20 cellular contexts compared by ENCODE assay signal in genomic region chr19:50668416-50669318, GRCh38. TPM values are rescaled to one million over a fixed set of nuclear protein-coding genes. Genes with fewer than 3 reads are reported as not detected.
DNase-seq lines count a peak whose midpoint lies in the region; ATAC-seq and TF ChIP-seq lines count a peak whose summit lies in the region.
"Had no signal": no experiment of that assay in that cellular context is flagged by ENCODE, and none has a peak within 500 bp of the region (broad histone marks: within the 10 kb centered on the region; RNA-seq: fewer than 3 reads in every experiment).

No MANE protein-coding gene starts in this region.

- 12 to 26% methylated on average over 21 to 40 of the region's 75 CpGs for WGBS in GM23248 (ENCODE audit: low coverage in 1 of 2, low lambda C conversion rate in 2 of 2, missing lambda C conversion rate in 2 of 2), 2 experiments
- 53% methylated on average over 4 of the region's 75 CpGs for WGBS in hepatocyte (ENCODE audit: low lambda C conversion rate, missing lambda C conversion rate)

- peaks cover 18% of the 10 kb centered on the region for H3K4me1 Mint-ChIP-seq in neural progenitor cell

- H3K4me1 ChIP-seq in GM23248 (ENCODE audit: insufficient read depth), result no peaks in the 10 kb centered on the region
- H3K4me1 ChIP-seq in HUES6 (ENCODE audit: control insufficient read depth, insufficient read depth, low read length), result 0 out of 2 replicates have a peak, but pooled peaks cover 2% of the 10 kb centered on the region
- no peaks in the 10 kb centered on the region for H3K4me1 ChIP-seq in hepatocyte (ENCODE audit: insufficient read depth)
- no peaks in the 10 kb centered on the region for H3K4me1 ChIP-seq in neural progenitor cell
- H3K4me1 ChIP-seq: HAP-1 had no signal

- H2AFZ ChIP-seq in GM23248 (no peak overlapping the region), hepatocyte (no peak overlapping the region), neural progenitor cell (replicated peaks) (no peak overlapping the region)
- H2AFZ ChIP-seq: PC-9 had no signal

- H3K9me3 ChIP-seq in GM23248 (ENCODE audit: low read depth) (no peaks in the 10 kb centered on the region), HUES6 (ENCODE audit: control insufficient read depth, insufficient read depth, low read depth, low read length) (peaks cover 5% of the 10 kb centered on the region), hepatocyte (ENCODE audit: low read depth) (no peaks in the 10 kb centered on the region), neural progenitor cell (ENCODE audit: low read depth) (no peaks in the 10 kb centered on the region)
- H3K9me3 ChIP-seq: HAP-1 had no signal

- peaks cover 2% of the 10 kb centered on the region for H3K36me3 Mint-ChIP-seq in neural progenitor cell
- H3K36me3 Mint-ChIP-seq: CD8-positive, alpha-beta T cell had no signal

- H4K20me1 ChIP-seq in GM23248 (ENCODE audit: insufficient read depth) (no peaks in the 10 kb centered on the region), hepatocyte (ENCODE audit: insufficient read depth, poor library complexity, severe bottlenecking) (no peaks in the 10 kb centered on the region), neural progenitor cell (ENCODE audit: low read depth) (no peaks in the 10 kb centered on the region)

- no peaks in the 10 kb centered on the region for H3K9me3 Mint-ChIP-seq in neural progenitor cell
- H3K9me3 Mint-ChIP-seq: CD8-positive, alpha-beta T cell had no signal

- H3K4me3 Mint-ChIP-seq in neural progenitor cell, result peak overlapping the region; percentile 72
- H3K4me3 Mint-ChIP-seq: CD8-positive, alpha-beta T cell had no signal

- H3K36me3 ChIP-seq in GM23248 (ENCODE audit: low read depth) (no peaks in the 10 kb centered on the region), HUES6 (ENCODE audit: control insufficient read depth, insufficient read depth, low read length) (no peaks in the 10 kb centered on the region), hepatocyte (replicated peaks; ENCODE audit: insufficient read depth, low read depth) (no peaks in the 10 kb centered on the region), neural progenitor cell (no peaks in the 10 kb centered on the region)
- H3K36me3 ChIP-seq: HAP-1 had no signal

- TF ChIP-seq CTCF in hepatocyte (IDR thresholded peaks at IDR 0.05; ENCODE audit: poor library complexity), result no peak
- TF ChIP-seq CTCF in neural progenitor cell (IDR thresholded peaks at IDR 0.05), result no peak

- H3K27me3 ChIP-seq in GM23248 (replicated peaks; ENCODE audit: insufficient read depth), result peaks cover 44% of the 10 kb centered on the region
- H3K27me3 ChIP-seq in HUES6 (ENCODE audit: control insufficient read depth, insufficient read depth, low read length), result peaks cover 84% of the 10 kb centered on the region
- peaks cover 66% of the 10 kb centered on the region for H3K27me3 ChIP-seq in hepatocyte
- peaks cover 72% of the 10 kb centered on the region for H3K27me3 ChIP-seq in neural progenitor cell

- H3K79me2 ChIP-seq in GM23248 (ENCODE audit: insufficient read depth) (no peaks in the 10 kb centered on the region), hepatocyte (no peaks in the 10 kb centered on the region), neural progenitor cell (ENCODE audit: low read depth) (no peaks in the 10 kb centered on the region)

- no peak overlapping the region for H3K4me2 ChIP-seq in GM23248 (ENCODE audit: unreplicated experiment)
- peak overlapping the region; percentile 56 for H3K4me2 ChIP-seq in hepatocyte
- H3K4me2 ChIP-seq in neural progenitor cell, result peak overlapping the region; percentile 10
- H3K4me2 ChIP-seq: PC-9 had no signal

- peaks cover 30% of the 10 kb centered on the region for H3K27me3 Mint-ChIP-seq in neural progenitor cell (ENCODE audit: insufficient read depth, low read depth)

- H3F3A ChIP-seq in GM23248 (ENCODE audit: insufficient read depth) (no peaks in the 10 kb centered on the region), neural progenitor cell (ENCODE audit: low read depth) (no peaks in the 10 kb centered on the region)

- H3K4me3 ChIP-seq in GM23248 (no peak overlapping the region), HUES6 (ENCODE audit: low read depth, low read length) (peak overlapping the region; percentile 39; the same call in 1 of the 2 replicates), hepatocyte (no peak overlapping the region), neural progenitor cell (peak overlapping the region; percentile 15)
- H3K4me3 ChIP-seq: HAP-1, PC-9, SK-N-MC had no signal

- no peak for ATAC-seq in activated CD4-positive, CD25-positive, alpha-beta regulatory T cell treated with anti-CD3 and anti-CD28 coated beads, Interleukin-2, amount 50 U/mL, for 24 hours

- H3K27ac ChIP-seq in GM23248, result no peak overlapping the region
- H3K27ac ChIP-seq in HUES6 (ENCODE audit: low read depth, low read length), result no peak overlapping the region
- no peak overlapping the region for H3K27ac ChIP-seq in hepatocyte
- no peak overlapping the region for H3K27ac ChIP-seq in neural progenitor cell
- H3K27ac ChIP-seq: PC-9, RWPE1, SK-N-MC had no signal

- DNase-seq in GM23248 (peak; percentile 18), hepatocyte (ENCODE audit: low spot score) (no peak), neural progenitor cell (ENCODE audit: low spot score) (peak; percentile 39), GF-D8 (lab: John Stamatoyannopoulos, UW) (no peak), medulla oblongata (ENCODE audit: extremely low spot score) (no peak)
- no peak for DNase-seq in activated CD4-positive, alpha-beta T cell treated with anti-CD3 and anti-CD28 coated beads for 48 hours
- DNase-seq: NCI-H1694 treated with DMSO at 0.1 percent for 48 hours, NCI-H2081 treated with DMSO at 0.1 percent for 48 hours, NCI-H2171 treated with DMSO at 0.1 percent for 48 hours, PC-9, SHP77 treated with DMSO at 0.1 percent for 48 hours had no signal

- in situ Hi-C loops in GM23248 (cut with MboI), result no loop called here

- H3K9ac ChIP-seq in GM23248, result no peak overlapping the region
- H3K9ac ChIP-seq in HUES6 (ENCODE audit: low read length), result no peak overlapping the region
- H3K9ac ChIP-seq in neural progenitor cell, result no peak overlapping the region

- no peaks in the 10 kb centered on the region for H3K9me2 ChIP-seq in GM23248 (ENCODE audit: insufficient read depth)
- H3K9me2 ChIP-seq in hepatocyte (replicated peaks; ENCODE audit: insufficient read depth), result no peaks in the 10 kb centered on the region

- H3K27ac Mint-ChIP-seq in neural progenitor cell, result no peak overlapping the region
- H3K27ac Mint-ChIP-seq: CD8-positive, alpha-beta T cell had no signal

RNA-seq across cellular contexts. Expression of gene C19orf81, which starts 19.4 kb away (rescaled TPM):
- total RNA-seq in GM23248 (2014; rRNA removed; shearing (Covaris generic)), result not detected in 2 replicates
- 1.1 and 1.6 TPM in 2 replicates for polyA plus RNA-seq in GM23248 (2016; fragmentation: Nextera tagmentation; extraction: Ambion mirVana)
- total RNA-seq in hepatocyte, result 2.2 and 4.1 TPM in 2 replicates
- 12.4 and 14.7 TPM in 2 replicates for polyA plus RNA-seq in hepatocyte
- 1.3 and 6.0 TPM in 2 replicates for total RNA-seq in neural progenitor cell (ENCODE audit: low replicate concordance)
- total RNA-seq: Calu3; CD8-positive, alpha-beta T cell; IMR-90; PC-9 had no signal

RNA-seq across cellular contexts. Expression of gene SYT3, which starts 29.0 kb away (rescaled TPM):
- not detected in 2 replicates for total RNA-seq in GM23248 (2014; rRNA removed; shearing (Covaris generic))
- polyA plus RNA-seq in GM23248 (2016; fragmentation: Nextera tagmentation; extraction: Ambion mirVana) (not detected in 2 replicates), hepatocyte (2.2 and 4.3 TPM in 2 replicates)
- total RNA-seq in hepatocyte (0.48 and 1.5 TPM in 2 replicates), neural progenitor cell (ENCODE audit: low replicate concordance) (0.41 and 1.1 TPM in 2 replicates)
- total RNA-seq: Calu3, IMR-90, M059J, PC-9 had no signal

RNA-seq across cellular contexts. Expression of gene SHANK1, which starts 50.9 kb away (rescaled TPM):
- total RNA-seq in GM23248 (2014; rRNA removed; shearing (Covaris generic)), result 2.7 and 7.1 TPM in 2 replicates
- 0.58 and 0.62 TPM in 2 replicates for polyA plus RNA-seq in GM23248 (2016; fragmentation: Nextera tagmentation; extraction: Ambion mirVana)
- total RNA-seq in hepatocyte, result 0.24 and 2.3 TPM in 2 replicates
- 0.56 and 1.4 TPM in 2 replicates for polyA plus RNA-seq in hepatocyte
- total RNA-seq in neural progenitor cell (ENCODE audit: low replicate concordance), result 1.4 and 2.3 TPM in 2 replicates
- total RNA-seq: Calu3, PC-9 had no signal

RNA-seq across cellular contexts. Expression of gene CLEC11A, which starts 54.5 kb away (rescaled TPM):
- total RNA-seq in GM23248 (2014; rRNA removed; shearing (Covaris generic)), result 145 and 164 TPM in 2 replicates
- polyA plus RNA-seq in GM23248 (2016; fragmentation: Nextera tagmentation; extraction: Ambion mirVana) (122 and 127 TPM in 2 replicates), hepatocyte (72.4 and 111 TPM in 2 replicates)
- total RNA-seq in hepatocyte (27.6 and 30.3 TPM in 2 replicates), neural progenitor cell (ENCODE audit: low replicate concordance) (0.09 and 3.4 TPM in 2 replicates)
- total RNA-seq: PC-9 had no signal

Comparison
In these comparisons a context has a peak if more than half of its experiments do, and no peak if none do; other contexts are left out.
1. DNase-seq: peak in GM23248 (single experiment) and neural progenitor cell (single experiment); none in hepatocyte (single experiment), GF-D8 (single experiment), medulla oblongata (single experiment) and activated CD4-positive, alpha-beta T cell treated with anti-CD3 and anti-CD28 coated beads for 48 hours (single experiment).
2. H3K4me3 ChIP-seq: peak in HUES6 (single experiment) and neural progenitor cell (single experiment); none in GM23248 (single experiment) and hepatocyte (single experiment).